ENCODE assay signal across 8 cellular contexts in the genomic region with DNA sequence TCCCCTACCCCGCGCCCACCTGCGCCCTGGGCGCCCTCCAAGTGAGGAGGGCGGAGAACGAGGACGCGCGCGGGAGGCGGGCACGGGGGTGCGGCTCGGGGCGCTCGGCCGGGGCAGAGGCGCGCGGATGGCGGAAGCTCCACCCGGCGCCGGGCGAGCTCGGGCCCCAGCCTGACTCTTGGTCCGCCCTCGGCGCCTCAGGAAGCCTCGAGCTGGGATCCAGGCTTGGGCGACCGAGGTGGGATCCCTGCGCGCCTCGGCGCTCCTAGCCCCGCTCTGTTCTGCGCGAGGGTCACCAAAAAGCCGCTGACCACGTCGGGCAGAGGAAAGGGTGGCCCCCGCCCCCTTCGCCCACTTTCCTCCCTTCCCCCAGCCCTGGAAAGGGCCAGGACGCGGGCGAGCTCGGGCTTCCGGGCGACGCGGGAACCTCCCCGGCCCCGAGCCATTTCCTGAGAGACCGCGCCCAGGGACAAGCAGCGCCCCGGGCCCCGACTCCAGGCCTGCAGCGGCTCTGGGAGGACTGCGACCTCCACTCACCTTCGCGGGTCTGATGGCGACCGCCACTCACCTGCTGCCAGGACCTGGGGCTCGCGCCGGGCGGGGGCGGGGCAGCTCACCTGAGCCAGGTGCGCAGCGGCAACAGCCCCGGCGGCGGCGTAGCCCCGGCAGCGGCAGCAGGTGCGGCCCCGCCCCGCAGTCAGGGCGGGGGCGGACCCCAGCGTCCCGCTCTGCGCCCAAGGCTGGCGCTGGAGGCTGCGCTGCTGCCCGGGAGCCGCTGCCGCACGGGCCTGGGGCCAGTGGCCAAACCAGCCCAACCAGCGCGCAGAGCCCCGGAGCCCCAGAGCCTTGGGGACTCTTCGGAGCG. TPM values are rescaled to one million over a fixed set of nuclear protein-coding genes. Genes with fewer than 3 reads are reported as not detected.
A peak's percentile ranks its signal among the peaks of the same experiment; 100 is the strongest.
DNase-seq lines count a peak whose midpoint lies in the region; ATAC-seq lines count a peak whose summit lies in the region.

No MANE protein-coding gene starts in this region.

- H3K9ac ChIP-seq in skeletal muscle satellite cell (ENCODE audit: low read depth, low read length) = peak overlapping the region; percentile 58

- H3K27ac ChIP-seq in right cardiac atrium (ENCODE audit: low read length) = peak overlapping the region; percentile 65

- peak overlapping the region; percentile 41 for H3K4me3 ChIP-seq in right cardiac atrium (ENCODE audit: low read length)
- H3K4me3 ChIP-seq in skeletal muscle satellite cell (ENCODE audit: low read length) = peak overlapping the region; percentile 65

- H3K9me3 ChIP-seq in right cardiac atrium (ENCODE audit: control insufficient read depth, low read length) = no peaks in the 10 kb centered on the region
- H3K9me3 ChIP-seq in skeletal muscle satellite cell (replicated peaks; ENCODE audit: low read length) = no peaks in the 10 kb centered on the region

- H3K4me1 ChIP-seq in right cardiac atrium (ENCODE audit: control insufficient read depth, insufficient read depth, low read length) (no peaks in the 10 kb centered on the region), skeletal muscle satellite cell (ENCODE audit: control insufficient read depth, insufficient read depth, low read length) (peaks cover 20% of the 10 kb centered on the region)

- WGBS in right cardiac atrium = 2% methylated on average over 97 of the region's 97 CpGs

- ATAC-seq in right cardiac atrium = peak; percentile 64 to 75
- no peak for ATAC-seq in HG03439 (IDR thresholded peaks at IDR 0.05; ENCODE audit: unreplicated experiment)
- no peak for ATAC-seq in HG03175 (IDR thresholded peaks at IDR 0.05; ENCODE audit: unreplicated experiment)
- ATAC-seq in HG03139 (IDR thresholded peaks at IDR 0.05; ENCODE audit: unreplicated experiment) = no peak

- no peaks in the 10 kb centered on the region for H3K36me3 ChIP-seq in skeletal muscle satellite cell (ENCODE audit: insufficient read depth, low read length)

- H3K4me2 ChIP-seq in skeletal muscle satellite cell (ENCODE audit: low read length) = peak overlapping the region; percentile 92

- DNase-seq in ELF-1 (ENCODE audit: low read depth, low spot score) = peak; percentile 50
- peak; percentile 55 for DNase-seq in NCI-H2029 (lab: John Stamatoyannopoulos, UW)
- peak; percentile 46 for DNase-seq in activated effector memory CD4-positive, alpha-beta T cell treated with Interleukin-2 at 50 U/mL for 16 hours
- DNase-seq in right cardiac atrium = peak; percentile 62 to 86 (median 84)

- H3K27me3 ChIP-seq in right cardiac atrium (ENCODE audit: control insufficient read depth, insufficient read depth) (no peaks in the 10 kb centered on the region), skeletal muscle satellite cell (ENCODE audit: control insufficient read depth, insufficient read depth, low read length) (peaks cover 37% of the 10 kb centered on the region)

- intact Hi-C loops in right cardiac atrium (cut with DNase I) = no loop called here

RNA-seq across cellular contexts. Expression of a gene that starts 2.2 kb away (rescaled TPM):
- 10 to 100 TPM; 28.6 to 42.4 (median 35.1) TPM for total RNA-seq in right cardiac atrium
- polyA plus RNA-seq in right cardiac atrium = 61.8 TPM
- total RNA-seq in skeletal muscle satellite cell (2012; rRNA removed) = 19.0 and 28.9 TPM in 2 replicates

RNA-seq across cellular contexts. Expression of a gene that starts 23.0 kb away (rescaled TPM):
- under 1 TPM; 0.26 to 0.88 (median 0.63) TPM for total RNA-seq in right cardiac atrium
- 0.36 TPM for polyA plus RNA-seq in right cardiac atrium
- total RNA-seq in skeletal muscle satellite cell (2012; rRNA removed) = 6.1 TPM in 2 replicates

RNA-seq across cellular contexts. Expression of a gene that starts 24.8 kb away (rescaled TPM):
- total RNA-seq in right cardiac atrium = under 1 TPM; 0.14 to 0.46 (median 0.20) TPM
- 0.20 TPM for polyA plus RNA-seq in right cardiac atrium
- not detected in 2 replicates for total RNA-seq in skeletal muscle satellite cell (2012; rRNA removed)

RNA-seq across cellular contexts. Expression of a gene that starts 33.1 kb away (rescaled TPM):
- total RNA-seq in right cardiac atrium = 10 to 100 TPM; 30.2 to 33.3 (median 30.9) TPM
- 30.7 TPM for polyA plus RNA-seq in right cardiac atrium
- total RNA-seq in skeletal muscle satellite cell (2012; rRNA removed) = 24.8 and 37.8 TPM in 2 replicates

RNA-seq across cellular contexts. Expression of a gene that starts 47.7 kb away (rescaled TPM):
- total RNA-seq in right cardiac atrium = 1 to 10 TPM; 1.0 to 1.6 (median 1.3) TPM
- polyA plus RNA-seq in right cardiac atrium = 2.5 TPM
- 1.0 and 2.6 TPM in 2 replicates for total RNA-seq in skeletal muscle satellite cell (2012; rRNA removed)

Comparison
In these comparisons a context has a peak if more than half of its experiments do, and no peak if none do; other contexts are left out.
1. ATAC-seq: peak in right cardiac atrium (2 of 2); none in HG03439 (single experiment), HG03175 (single experiment) and HG03139 (single experiment).
2. Peak in every context shown above with its lines, with median percentiles within 50 percentile points of each other: DNase-seq.